In genomic region chr21:44396803-44397202, GRCh38 we compare ENCODE assay signal across 3 cellular contexts. TPM values are rescaled to one million over a fixed set of nuclear protein-coding genes. Genes with fewer than 3 reads are reported as not detected.
"Had no signal": no experiment of that assay in that cellular context is flagged by ENCODE, and none has a peak within 500 bp of the region (broad histone marks: within the 10 kb centered on the region; RNA-seq: fewer than 3 reads in every experiment).

No MANE protein-coding gene starts in this region.

RNA-seq across cellular contexts. Expression of gene TRPM2, which starts 43.4 kb away (rescaled TPM):
- total RNA-seq: HT-29, IMR-90 had no signal
- polyA plus RNA-seq: IMR-90 had no signal

RNA-seq across cellular contexts. Expression of gene LRRC3, which starts 58.5 kb away (rescaled TPM):
- total RNA-seq: HT1080 had no signal
